22 cellular contexts compared by ENCODE assay signal in genomic region chr2:16722677-16723076, GRCh38. TPM values are rescaled to one million over a fixed set of nuclear protein-coding genes. Genes with fewer than 3 reads are reported as not detected.
DNase-seq lines count a peak whose midpoint lies in the region; ATAC-seq, FAIRE-seq and TF ChIP-seq lines count a peak whose summit lies in the region.
"Had no signal": no experiment of that assay in that cellular context is flagged by ENCODE, and none has a peak within 500 bp of the region (broad histone marks: within the 10 kb centered on the region; RNA-seq: fewer than 3 reads in every experiment).

No MANE protein-coding gene starts in this region.

- H3K4me2 ChIP-seq in OCI-LY3 (ENCODE audit: low read length) (no peak overlapping the region), neural progenitor cell (no peak overlapping the region), HepG2 (ENCODE audit: low read depth, low read length) (no peak overlapping the region)

- TF ChIP-seq POLR2A in body of pancreas (IDR thresholded peaks at IDR 0.05) (no peak), HepG2 (IDR thresholded peaks at IDR 0.05; ENCODE audit: insufficient read depth in 1 of 2, low read depth in 2 of 2, low read length in 2 of 2) (no peak)

- H3K9me3 ChIP-seq in OCI-LY3 (ENCODE audit: insufficient read depth, low read length), result peaks cover 5% of the 10 kb centered on the region; the same call in 1 of the 2 replicates
- no peaks in the 10 kb centered on the region for H3K9me3 ChIP-seq in neural progenitor cell (ENCODE audit: low read depth)
- no peaks in the 10 kb centered on the region for H3K9me3 ChIP-seq in body of pancreas
- H3K9me3 ChIP-seq in HepG2 (ENCODE audit: low read length), result no peaks in the 10 kb centered on the region
- H3K9me3 ChIP-seq: MG63, SJSA1, stomach, tibial nerve had no signal

- H3K36me3 Mint-ChIP-seq in endothelial cell (ENCODE audit: low read depth, unreplicated experiment), result peaks cover 3% of the 10 kb centered on the region
- H3K36me3 Mint-ChIP-seq in neural progenitor cell, result no peaks in the 10 kb centered on the region
- H3K36me3 Mint-ChIP-seq: CD8-positive, alpha-beta memory T cell had no signal

- H3K27ac ChIP-seq in OCI-LY3 (ENCODE audit: low read length), result no peak overlapping the region
- H3K27ac ChIP-seq in neural progenitor cell, result no peak overlapping the region
- H3K27ac ChIP-seq in body of pancreas, result no peak overlapping the region
- no peak overlapping the region for H3K27ac ChIP-seq in HepG2 (ENCODE audit: extremely low read length, insufficient read depth, low read length)
- H3K27ac ChIP-seq: SJSA1, stomach, tibial nerve, VCaP had no signal

- no peaks in the 10 kb centered on the region for H4K20me1 ChIP-seq in OCI-LY3 (ENCODE audit: insufficient read depth, low read length)
- no peaks in the 10 kb centered on the region for H4K20me1 ChIP-seq in neural progenitor cell (ENCODE audit: low read depth)
- H4K20me1 ChIP-seq in HepG2 (ENCODE audit: insufficient read depth, low read length), result no peaks in the 10 kb centered on the region

- CTCF ChIA-PET in HepG2 (lab: Yijun Ruan, JAX; ENCODE audit: low intra/inter-chr PET ratio, low total read pairs), result no interaction called here

- no peaks in the 10 kb centered on the region for H3F3A ChIP-seq in neural progenitor cell (ENCODE audit: low read depth)

- H2AFZ ChIP-seq in OCI-LY3 (ENCODE audit: low read depth, low read length) (no peak overlapping the region), neural progenitor cell (replicated peaks) (no peak overlapping the region), HepG2 (ENCODE audit: low read length) (no peak overlapping the region)

- H3K9ac ChIP-seq in OCI-LY3 (ENCODE audit: low read length), result no peak overlapping the region
- H3K9ac ChIP-seq in neural progenitor cell, result no peak overlapping the region
- H3K9ac ChIP-seq in HepG2 (ENCODE audit: insufficient read depth, low read depth, low read length), result no peak overlapping the region

- H3K4me1 ChIP-seq in OCI-LY3 (ENCODE audit: low read length) (peaks cover 26% of the 10 kb centered on the region), neural progenitor cell (peaks cover 13% of the 10 kb centered on the region), body of pancreas (peaks cover 8% of the 10 kb centered on the region), HepG2 (ENCODE audit: insufficient read depth, low read length) (no peaks in the 10 kb centered on the region)
- H3K4me1 ChIP-seq: SJSA1 had no signal

- H3K79me2 ChIP-seq in OCI-LY3 (ENCODE audit: low read length) (no peaks in the 10 kb centered on the region), neural progenitor cell (ENCODE audit: low read depth) (no peaks in the 10 kb centered on the region), HepG2 (ENCODE audit: insufficient read depth, low read length) (no peaks in the 10 kb centered on the region)

- H3K36me3 ChIP-seq in H7 (replicated peaks; ENCODE audit: control insufficient read depth, insufficient read depth, low read length) (no peaks in the 10 kb centered on the region), OCI-LY3 (replicated peaks; ENCODE audit: low read depth, low read length) (peaks cover 4% of the 10 kb centered on the region), neural progenitor cell (no peaks in the 10 kb centered on the region), body of pancreas (replicated peaks in 1 of 2; ENCODE audit: insufficient read depth in 1 of 2, low read depth in 2 of 2) (no peaks in the 10 kb centered on the region), HepG2 (replicated peaks in 1 of 2; ENCODE audit: control insufficient read depth in 1 of 2, insufficient read depth in 2 of 2, low read length in 2 of 2) (no peaks in the 10 kb centered on the region)
- H3K36me3 ChIP-seq: MG63, SJSA1, stomach, tibial nerve had no signal

- H3K4me3 ChIP-seq in H7 (ENCODE audit: insufficient read depth, low read depth, low read length) (no peak overlapping the region), OCI-LY3 (ENCODE audit: low read length) (no peak overlapping the region), neural progenitor cell (no peak overlapping the region), body of pancreas (no peak overlapping the region), HepG2 (replicated peaks in 1 of 3; ENCODE audit: insufficient read depth in 1 of 3, low read depth in 2 of 3, low read length in 3 of 3) (no peak overlapping the region)
- H3K4me3 ChIP-seq: MG63, SJSA1, stomach, tibial nerve had no signal

- DNase-seq in H7, result peak; percentile 41
- DNase-seq in endothelial cell (ENCODE audit: low spot score), result peak; percentile 29
- DNase-seq in neural progenitor cell (ENCODE audit: low spot score), result peak; percentile 12
- no peak for DNase-seq in body of pancreas
- no peak for DNase-seq in HepG2 (ENCODE audit: low spot score)
- DNase-seq: activated CD8-positive, alpha-beta memory T cell treated with anti-CD3 and anti-CD28 coated beads, Interleukin-2, amount 50 U/mL, for 4 hours; CD8-positive, alpha-beta memory T cell; MG63; NCI-H2171 treated with DMSO at 0.1 percent for 48 hours; NCI-H69; nephron progenitor cell; stimulated activated CD4-positive, alpha-beta T cell treated with anti-CD3 and anti-CD28 coated beads, Interleukin-15, amount 100 ng/mL, for 24 hours; stomach; T-helper 17 cell had no signal

- no peak overlapping the region for H3K27ac Mint-ChIP-seq in endothelial cell (ENCODE audit: unreplicated experiment)
- no peak overlapping the region for H3K27ac Mint-ChIP-seq in neural progenitor cell
- H3K27ac Mint-ChIP-seq: CD8-positive, alpha-beta memory T cell; nephron progenitor cell; T-helper 17 cell had no signal

- H3K4me3 Mint-ChIP-seq in endothelial cell (ENCODE audit: unreplicated experiment) (no peak overlapping the region), neural progenitor cell (no peak overlapping the region)
- H3K4me3 Mint-ChIP-seq: CD8-positive, alpha-beta memory T cell; nephron progenitor cell; T-helper 17 cell had no signal

- no TSS peak for BruUV-seq in HepG2 (replicated peaks; lab: Mats Ljungman, UMichigan)

- no peak for FAIRE-seq in HepG2 (lab: Jason Lieb, UNC)
- FAIRE-seq: GM12892 had no signal

- intact Hi-C loops in body of pancreas (cut with DNase I), result no loop called here
- intact Hi-C loops in HepG2 (cut with micrococcal nuclease; ENCODE audit: unreplicated experiment), result no loop called here

- H3K27me3 ChIP-seq in H7 (ENCODE audit: control insufficient read depth, insufficient read depth, low read length) (no peaks in the 10 kb centered on the region), OCI-LY3 (ENCODE audit: low read depth, low read length) (peaks cover 14% of the 10 kb centered on the region), neural progenitor cell (no peaks in the 10 kb centered on the region), body of pancreas (no peaks in the 10 kb centered on the region), HepG2 (ENCODE audit: control insufficient read depth in 1 of 2, insufficient read depth in 2 of 2, low read length in 2 of 2) (no peaks in the 10 kb centered on the region)
- H3K27me3 ChIP-seq: MG63, SJSA1, stomach had no signal

- TF ChIP-seq RAD21 in HepG2 (CRISPR knock-in tag; IDR thresholded peaks at IDR 0.05), result no peak

- peaks cover 3% of the 10 kb centered on the region for H3K27me3 Mint-ChIP-seq in endothelial cell (ENCODE audit: unreplicated experiment)
- peaks cover 5% of the 10 kb centered on the region for H3K27me3 Mint-ChIP-seq in neural progenitor cell (ENCODE audit: insufficient read depth, low read depth)
- H3K27me3 Mint-ChIP-seq: T-helper 17 cell had no signal

- TF ChIP-seq CTCF in OCI-LY3 (IDR thresholded peaks at IDR 0.05; ENCODE audit: low read depth, low read length) (0 out of 2 replicates have a peak, but pooled peaks have one; percentile 22), endothelial cell (IDR thresholded peaks at IDR 0.05; ENCODE audit: unreplicated experiment) (no peak), neural progenitor cell (IDR thresholded peaks at IDR 0.05) (peak; percentile 25), body of pancreas (IDR thresholded peaks at IDR 0.05) (no peak), HepG2 (CRISPR knock-in tag; IDR thresholded peaks at IDR 0.05) (no peak)

- 43 to 63% methylated on average over 9 of the region's 9 CpGs for WGBS in body of pancreas, 2 donors
- WGBS in HepG2 (ENCODE audit: low lambda C conversion rate), result 6% methylated on average over 9 of the region's 9 CpGs

- POLR2A ChIA-PET in HepG2 (lab: Yijun Ruan, JAX), result no interaction called here

- H3K9me3 Mint-ChIP-seq in endothelial cell (ENCODE audit: unreplicated experiment) (no peaks in the 10 kb centered on the region), neural progenitor cell (no peaks in the 10 kb centered on the region)
- H3K9me3 Mint-ChIP-seq: nephron progenitor cell had no signal

- H3K4me1 Mint-ChIP-seq in endothelial cell (ENCODE audit: unreplicated experiment), result no peaks in the 10 kb centered on the region
- peaks cover 7% of the 10 kb centered on the region for H3K4me1 Mint-ChIP-seq in neural progenitor cell
- H3K4me1 Mint-ChIP-seq: CD8-positive, alpha-beta memory T cell; T-helper 17 cell had no signal

- in situ Hi-C loops in HepG2 (cut with HindIII; ENCODE audit: extremely low pct_ligation_motif_present, low pct_unique_long_range_greater_than_20kb), result no loop called here

- ATAC-seq in body of pancreas, result no peak
- ATAC-seq in HepG2, result no peak
- no peak for ATAC-seq in GM19467 (IDR thresholded peaks at IDR 0.05; ENCODE audit: unreplicated experiment)
- ATAC-seq in GM18861 (IDR thresholded peaks at IDR 0.05; ENCODE audit: unreplicated experiment), result no peak
- ATAC-seq: sciatic nerve, T-helper 17 cell had no signal

- TF ChIP-seq EP300 in HepG2 (IDR thresholded peaks at IDR 0.05; ENCODE audit: low read depth in 2 of 2, low read length in 2 of 2), result no peak
- TF ChIP-seq EP300 in HepG2 (CRISPR knock-in tag; IDR thresholded peaks at IDR 0.05; ENCODE audit: borderline replicate concordance), result no peak

RNA-seq across cellular contexts. Expression of gene CYRIA, which starts 57.0 kb away (rescaled TPM):
- 1.5 and 1.7 TPM in 2 replicates for total RNA-seq in H7 (2014; rRNA removed; shearing (Covaris generic))
- total RNA-seq in endothelial cell (ENCODE audit: unreplicated experiment), result 32.4 TPM
- total RNA-seq in neural progenitor cell (ENCODE audit: low replicate concordance), result 0.81 and 1.0 TPM in 2 replicates
- 1 to 10 TPM; 4.4 to 5.3 TPM for total RNA-seq in body of pancreas
- not detected in 2 replicates for total RNA-seq in HepG2 (2016; rRNA removed; fragmentation: Illumina TruSeq; extraction: Trizol)
- total RNA-seq in HepG2 (2016; cell fraction: cytosol; rRNA removed; fragmentation: Illumina TruSeq; extraction: Trizol; ENCODE audit: low read depth), result not detected in 2 replicates
- not detected in 2 replicates for total RNA-seq in HepG2 (2016; cell fraction: insoluble cytoplasmic fraction; rRNA removed; fragmentation: Illumina TruSeq; extraction: Trizol)
- total RNA-seq in HepG2 (2016; cell fraction: membrane; rRNA removed; fragmentation: Illumina TruSeq; extraction: Trizol), result not detected in 2 replicates
- total RNA-seq in HepG2 (2016; cell fraction: nucleus; rRNA removed; fragmentation: Illumina TruSeq; extraction: Trizol), result not detected in 2 replicates
- 0.09 TPM in 1 of 2 replicates, not detected in the other for polyA plus RNA-seq in HepG2 (2011; rRNA removed)
- polyA plus RNA-seq in HepG2 (2011; cell fraction: cytosol; rRNA removed), result not detected in 2 replicates
- 0.07 TPM in 1 of 2 replicates, not detected in the other for polyA plus RNA-seq in HepG2 (2011; cell fraction: nucleus; rRNA removed)
- polyA plus RNA-seq in HepG2 (2012), result not detected in 2 replicates
- not detected in 2 replicates for polyA plus RNA-seq in HepG2 (2016; cell fraction: cytosol; fragmentation: Illumina TruSeq; extraction: Trizol; ENCODE audit: low read depth)
- 0.12 TPM in 1 of 2 replicates, not detected in the other for polyA plus RNA-seq in HepG2 (2016; cell fraction: insoluble cytoplasmic fraction; fragmentation: Illumina TruSeq; extraction: Trizol; ENCODE audit: low read depth)
- polyA plus RNA-seq in HepG2 (2016; cell fraction: membrane; fragmentation: Illumina TruSeq; extraction: Trizol; ENCODE audit: low read depth), result not detected in 2 replicates
- not detected in 2 replicates for polyA plus RNA-seq in HepG2 (2016; cell fraction: nucleus; fragmentation: Illumina TruSeq; extraction: Trizol; ENCODE audit: insufficient read depth, low read depth)
- not detected in 2 replicates for polyA minus RNA-seq in HepG2 (2011; rRNA and poly(A)+ RNA removed; ENCODE audit: low replicate concordance)
- not detected in 2 replicates for polyA minus RNA-seq in HepG2 (2011; cell fraction: cytosol; rRNA and poly(A)+ RNA removed)
- not detected in 2 replicates for polyA minus RNA-seq in HepG2 (2011; cell fraction: nucleus; rRNA and poly(A)+ RNA removed)

Comparison
In these comparisons a context has a peak if more than half of its experiments do, and no peak if none do; other contexts are left out.
1. DNase-seq: peak in H7 (single experiment), endothelial cell (single experiment) and neural progenitor cell (single experiment); none in body of pancreas (0 of 4) and HepG2 (single experiment).
2. CTCF ChIP-seq: peak in OCI-LY3 (single experiment) and neural progenitor cell (single experiment); none in endothelial cell (single experiment), body of pancreas (0 of 7) and HepG2 (single experiment).